In the genomic region with DNA sequence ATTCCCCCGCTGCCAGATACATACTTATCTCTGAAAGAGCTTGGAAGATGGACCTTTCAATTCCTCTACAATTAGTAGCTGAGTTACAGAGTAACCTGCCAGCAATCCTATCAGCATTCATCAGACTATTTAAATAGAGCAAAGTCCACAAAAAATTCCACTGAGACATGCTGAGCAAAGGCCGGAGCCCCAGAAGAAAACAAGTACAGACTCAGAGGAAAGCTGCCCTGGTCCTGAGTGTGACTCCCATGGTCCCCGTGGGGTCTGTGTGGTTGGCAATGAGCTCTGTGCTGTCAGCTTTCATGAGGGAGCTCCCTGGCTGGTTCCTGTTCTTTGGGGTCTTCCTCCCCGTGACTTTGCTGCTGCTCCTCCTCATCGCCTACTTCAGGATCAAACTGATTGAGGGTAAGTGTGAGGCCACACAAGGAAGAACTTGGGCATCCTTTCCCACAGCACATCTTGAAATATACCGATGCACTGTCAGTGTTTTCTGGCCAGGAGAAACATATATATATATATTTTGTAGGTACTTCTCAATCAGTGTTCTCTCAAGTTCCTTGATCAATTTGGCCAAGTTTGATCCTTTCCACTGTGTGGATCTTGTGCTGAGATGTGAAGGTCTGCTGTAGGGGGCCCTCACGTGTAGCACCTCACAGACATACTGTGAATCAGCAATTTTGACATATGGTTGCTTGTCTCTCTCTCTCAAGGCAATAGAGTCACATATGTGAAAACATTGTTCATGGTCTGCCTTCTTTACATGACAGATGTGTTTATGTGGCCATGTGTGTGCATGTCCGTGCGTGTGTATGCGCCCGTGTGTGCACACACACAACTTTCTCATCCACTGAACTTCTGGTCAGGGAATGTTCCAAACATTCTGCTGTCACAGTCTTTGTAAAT, we compare ENCODE assay signal across 1 cellular context.
A peak's percentile ranks its signal among the peaks of the same experiment; 100 is the strongest.
TF ChIP-seq lines count a peak whose summit lies in the region.

Gene SMLR1, plus strand, starts transcription at position 160 of the 903 bp plus-strand sequence. Its CDS starts 8 bp downstream, at position 168.

TF ChIP-seq in HepG2, 621 proteins besides CTCF, POLR2A, EP300 and RAD21 (continued from another document and continues in another):
- TF ChIP-seq ZNF782 (CRISPR knock-in tag; IDR thresholded peaks at IDR 0.05; ENCODE audit: borderline replicate concordance) (no peak), ZNF564 (CRISPR knock-in tag; IDR thresholded peaks at IDR 0.05) (no peak), NCOA1 (CRISPR knock-in tag; IDR thresholded peaks at IDR 0.05) (no peak), ZNF138 (CRISPR knock-in tag; IDR thresholded peaks at IDR 0.05; ENCODE audit: low read depth) (no peak), KLF6 (CRISPR knock-in tag; IDR thresholded peaks at IDR 0.05) (0 out of 2 replicates have a peak, but pooled peaks have one; percentile 56), NFE2 (CRISPR knock-in tag; IDR thresholded peaks at IDR 0.05) (peak; percentile 93), KLF15 (CRISPR knock-in tag; IDR thresholded peaks at IDR 0.05; ENCODE audit: borderline replicate concordance) (no peak), ZFP41 (CRISPR knock-in tag; IDR thresholded peaks at IDR 0.05; ENCODE audit: borderline replicate concordance) (no peak), LBX2 (CRISPR knock-in tag; IDR thresholded peaks at IDR 0.05; ENCODE audit: borderline replicate concordance) (peak; percentile 17; the same call in 1 of the 2 replicates), MIER3 (CRISPR knock-in tag; IDR thresholded peaks at IDR 0.05; ENCODE audit: borderline replicate concordance) (peak; percentile 15; the same call in 1 of the 2 replicates), ZNF256 (CRISPR knock-in tag; conservative IDR thresholded peaks at IDR 0.05) (0 out of 2 replicates have a peak, but pooled peaks have one; percentile 33), GATA4 (IDR thresholded peaks at IDR 0.05; ENCODE audit: borderline replicate concordance, low read depth) (peak; percentile 96), SAFB2 (CRISPR knock-in tag; IDR thresholded peaks at IDR 0.05; ENCODE audit: borderline replicate concordance, low read depth) (no peak), ZNF124 (CRISPR knock-in tag; IDR thresholded peaks at IDR 0.05) (no peak; the same call in 1 of the 2 replicates), ELF3 (CRISPR knock-in tag; IDR thresholded peaks at IDR 0.05) (peak; percentile 56; the same call in 1 of the 2 replicates), ZKSCAN1 (IDR thresholded peaks at IDR 0.05; ENCODE audit: low read length) (no peak), ZNF557 (CRISPR knock-in tag; IDR thresholded peaks at IDR 0.05) (no peak), ZNF878 (CRISPR knock-in tag; IDR thresholded peaks at IDR 0.05) (no peak), POLR2G (IDR thresholded peaks at IDR 0.05; ENCODE audit: low read depth, low read length) (peak; percentile 96), ZNF121 (CRISPR knock-in tag; IDR thresholded peaks at IDR 0.05) (no peak), SALL1 (CRISPR knock-in tag; IDR thresholded peaks at IDR 0.05) (peak; percentile 92), ZNF33B (CRISPR knock-in tag; IDR thresholded peaks at IDR 0.05) (0 out of 2 replicates have a peak, but pooled peaks have one; percentile 72), PPARG (CRISPR knock-in tag; conservative IDR thresholded peaks at IDR 0.05) (peak; percentile 85), RERE (CRISPR knock-in tag; IDR thresholded peaks at IDR 0.05; ENCODE audit: low read depth) (no peak; the same call in 1 of the 2 replicates), ZNF644 (CRISPR knock-in tag; IDR thresholded peaks at IDR 0.05; ENCODE audit: low read depth) (peak; percentile 76), ZZZ3 (CRISPR knock-in tag; IDR thresholded peaks at IDR 0.05; ENCODE audit: borderline replicate concordance) (no peak), MTA1 (CRISPR knock-in tag; IDR thresholded peaks at IDR 0.05; ENCODE audit: borderline replicate concordance) (peak; percentile 65; the same call in 1 of the 2 replicates), PHB2 (IDR thresholded peaks at IDR 0.05; ENCODE audit: partially characterized antibody) (no peak), ATF7-NPFF (CRISPR knock-in tag; IDR thresholded peaks at IDR 0.05; ENCODE audit: low read depth) (no peak), FOXA3 (CRISPR knock-in tag; IDR thresholded peaks at IDR 0.05) (peak; percentile 77), ZNF607 (CRISPR knock-in tag; IDR thresholded peaks at IDR 0.05; ENCODE audit: borderline replicate concordance) (peak; percentile 59; the same call in 1 of the 2 replicates), TCF7L2 (IDR thresholded peaks at IDR 0.05; ENCODE audit: low read depth, low read length) (no peak), ZFP37 (CRISPR knock-in tag; IDR thresholded peaks at IDR 0.05; ENCODE audit: borderline replicate concordance) (no peak), MBD4 (IDR thresholded peaks at IDR 0.05; ENCODE audit: borderline replicate concordance, low read length) (no peak; the same call in 1 of the 2 replicates), GLMP (CRISPR knock-in tag; IDR thresholded peaks at IDR 0.05; ENCODE audit: borderline replicate concordance) (no peak), ZNF230 (CRISPR knock-in tag; IDR thresholded peaks at IDR 0.05) (peak; percentile 75), SIX1 (CRISPR knock-in tag; IDR thresholded peaks at IDR 0.05; ENCODE audit: borderline replicate concordance) (peak; percentile 80; the same call in 1 of the 2 replicates), ZNF367 (CRISPR knock-in tag; IDR thresholded peaks at IDR 0.05; ENCODE audit: borderline replicate concordance) (no peak), HOXA3 (CRISPR knock-in tag; IDR thresholded peaks at IDR 0.05) (peak; percentile 71), USF2 (IDR thresholded peaks at IDR 0.05; ENCODE audit: low read depth, low read length) (no peak; the same call in 1 of the 2 replicates), USF2 (CRISPR knock-in tag; IDR thresholded peaks at IDR 0.05; ENCODE audit: borderline replicate concordance) (no peak)
- TF ChIP-seq, protein P1, sequence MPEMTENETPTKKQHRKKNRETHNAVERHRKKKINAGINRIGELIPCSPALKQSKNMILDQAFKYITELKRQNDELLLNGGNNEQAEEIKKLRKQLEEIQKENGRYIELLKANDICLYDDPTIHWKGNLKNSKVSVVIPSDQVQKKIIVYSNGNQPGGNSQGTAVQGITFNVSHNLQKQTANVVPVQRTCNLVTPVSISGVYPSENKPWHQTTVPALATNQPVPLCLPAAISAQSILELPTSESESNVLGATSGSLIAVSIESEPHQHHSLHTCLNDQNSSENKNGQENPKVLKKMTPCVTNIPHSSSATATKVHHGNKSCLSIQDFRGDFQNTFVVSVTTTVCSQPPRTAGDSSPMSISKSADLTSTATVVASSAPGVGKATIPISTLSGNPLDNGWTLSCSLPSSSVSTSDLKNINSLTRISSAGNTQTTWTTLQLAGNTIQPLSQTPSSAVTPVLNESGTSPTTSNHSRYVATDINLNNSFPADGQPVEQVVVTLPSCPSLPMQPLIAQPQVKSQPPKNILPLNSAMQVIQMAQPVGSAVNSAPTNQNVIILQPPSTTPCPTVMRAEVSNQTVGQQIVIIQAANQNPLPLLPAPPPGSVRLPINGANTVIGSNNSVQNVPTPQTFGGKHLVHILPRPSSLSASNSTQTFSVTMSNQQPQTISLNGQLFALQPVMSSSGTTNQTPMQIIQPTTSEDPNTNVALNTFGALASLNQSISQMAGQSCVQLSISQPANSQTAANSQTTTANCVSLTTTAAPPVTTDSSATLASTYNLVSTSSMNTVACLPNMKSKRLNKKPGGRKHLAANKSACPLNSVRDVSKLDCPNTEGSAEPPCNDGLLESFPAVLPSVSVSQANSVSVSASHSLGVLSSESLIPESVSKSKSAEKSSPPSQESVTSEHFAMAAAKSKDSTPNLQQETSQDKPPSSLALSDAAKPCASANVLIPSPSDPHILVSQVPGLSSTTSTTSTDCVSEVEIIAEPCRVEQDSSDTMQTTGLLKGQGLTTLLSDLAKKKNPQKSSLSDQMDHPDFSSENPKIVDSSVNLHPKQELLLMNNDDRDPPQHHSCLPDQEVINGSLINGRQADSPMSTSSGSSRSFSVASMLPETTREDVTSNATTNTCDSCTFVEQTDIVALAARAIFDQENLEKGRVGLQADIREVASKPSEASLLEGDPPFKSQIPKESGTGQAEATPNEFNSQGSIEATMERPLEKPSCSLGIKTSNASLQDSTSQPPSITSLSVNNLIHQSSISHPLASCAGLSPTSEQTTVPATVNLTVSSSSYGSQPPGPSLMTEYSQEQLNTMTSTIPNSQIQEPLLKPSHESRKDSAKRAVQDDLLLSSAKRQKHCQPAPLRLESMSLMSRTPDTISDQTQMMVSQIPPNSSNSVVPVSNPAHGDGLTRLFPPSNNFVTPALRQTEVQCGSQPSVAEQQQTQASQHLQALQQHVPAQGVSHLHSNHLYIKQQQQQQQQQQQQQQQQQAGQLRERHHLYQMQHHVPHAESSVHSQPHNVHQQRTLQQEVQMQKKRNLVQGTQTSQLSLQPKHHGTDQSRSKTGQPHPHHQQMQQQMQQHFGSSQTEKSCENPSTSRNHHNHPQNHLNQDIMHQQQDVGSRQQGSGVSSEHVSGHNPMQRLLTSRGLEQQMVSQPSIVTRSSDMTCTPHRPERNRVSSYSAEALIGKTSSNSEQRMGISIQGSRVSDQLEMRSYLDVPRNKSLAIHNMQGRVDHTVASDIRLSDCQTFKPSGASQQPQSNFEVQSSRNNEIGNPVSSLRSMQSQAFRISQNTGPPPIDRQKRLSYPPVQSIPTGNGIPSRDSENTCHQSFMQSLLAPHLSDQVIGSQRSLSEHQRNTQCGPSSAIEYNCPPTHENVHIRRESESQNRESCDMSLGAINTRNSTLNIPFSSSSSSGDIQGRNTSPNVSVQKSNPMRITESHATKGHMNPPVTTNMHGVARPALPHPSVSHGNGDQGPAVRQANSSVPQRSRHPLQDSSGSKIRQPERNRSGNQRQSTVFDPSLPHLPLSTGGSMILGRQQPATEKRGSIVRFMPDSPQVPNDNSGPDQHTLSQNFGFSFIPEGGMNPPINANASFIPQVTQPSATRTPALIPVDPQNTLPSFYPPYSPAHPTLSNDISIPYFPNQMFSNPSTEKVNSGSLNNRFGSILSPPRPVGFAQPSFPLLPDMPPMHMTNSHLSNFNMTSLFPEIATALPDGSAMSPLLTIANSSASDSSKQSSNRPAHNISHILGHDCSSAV (CRISPR knock-in tag; IDR thresholded peaks at IDR 0.05; ENCODE audit: borderline replicate concordance): 0 out of 2 replicates have a peak, but pooled peaks have one; percentile 72
